1 cellular context compared by ENCODE assay signal in the genomic region with DNA sequence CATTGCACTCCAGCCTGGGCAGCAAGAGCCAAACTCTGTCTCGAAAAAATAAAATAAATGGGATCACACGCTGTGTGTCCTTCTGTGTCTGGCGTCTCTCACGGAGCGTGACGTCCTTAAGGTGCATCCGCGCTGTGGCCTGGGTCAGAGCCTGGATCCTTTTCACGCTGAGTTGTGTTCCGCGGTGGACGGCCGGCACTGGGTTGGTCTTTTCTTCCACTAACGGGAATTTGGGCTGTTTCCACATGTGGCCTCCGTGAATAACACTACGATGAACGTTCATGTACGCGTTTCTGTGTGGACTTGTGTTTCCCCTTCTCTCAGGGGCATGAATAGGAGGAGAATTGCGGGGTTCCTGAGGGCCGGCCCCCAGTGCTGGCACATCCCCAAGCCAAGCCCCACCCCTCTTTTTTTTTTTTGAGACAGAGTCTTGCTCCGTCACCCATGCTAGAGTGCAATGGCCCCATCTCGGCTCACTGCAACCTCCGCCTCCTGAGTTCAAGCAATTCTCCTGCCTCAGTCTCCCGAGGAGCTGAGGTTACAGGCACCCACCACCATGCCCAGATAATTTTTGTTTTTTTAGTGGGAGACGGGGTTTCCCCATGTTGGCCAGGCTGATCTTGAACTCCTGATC.
TF ChIP-seq lines count a peak whose summit lies in the region.

No MANE protein-coding gene starts in this region.

TF ChIP-seq in WTC11, 78 proteins besides CTCF, POLR2A, EP300 and RAD21 (continued from another document):
- TF ChIP-seq ZNF317 (CRISPR knock-in tag; IDR thresholded peaks at IDR 0.05; ENCODE audit: borderline replicate concordance, low read depth) (no peak), ELF4 (CRISPR knock-in tag; IDR thresholded peaks at IDR 0.05; ENCODE audit: low read depth) (no peak), MYBL2 (CRISPR knock-in tag; IDR thresholded peaks at IDR 0.05) (no peak), GRHL2 (CRISPR knock-in tag; IDR thresholded peaks at IDR 0.05; ENCODE audit: insufficient replicate concordance, severe bottlenecking) (no peak), SMAD4 (CRISPR knock-in tag; IDR thresholded peaks at IDR 0.05) (no peak), KAT7 (CRISPR knock-in tag; IDR thresholded peaks at IDR 0.05; ENCODE audit: borderline replicate concordance) (no peak), GTF2I (CRISPR knock-in tag; conservative IDR thresholded peaks at IDR 0.05) (no peak), FOXJ3 (CRISPR knock-in tag; IDR thresholded peaks at IDR 0.05; ENCODE audit: borderline replicate concordance) (no peak), EMX1 (CRISPR knock-in tag; IDR thresholded peaks at IDR 0.05) (no peak)
- TF ChIP-seq, protein P1, sequence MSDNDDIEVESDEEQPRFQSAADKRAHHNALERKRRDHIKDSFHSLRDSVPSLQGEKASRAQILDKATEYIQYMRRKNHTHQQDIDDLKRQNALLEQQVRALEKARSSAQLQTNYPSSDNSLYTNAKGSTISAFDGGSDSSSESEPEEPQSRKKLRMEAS (CRISPR knock-in tag; IDR thresholded peaks at IDR 0.05): no peak
- TF ChIP-seq, protein P2, sequence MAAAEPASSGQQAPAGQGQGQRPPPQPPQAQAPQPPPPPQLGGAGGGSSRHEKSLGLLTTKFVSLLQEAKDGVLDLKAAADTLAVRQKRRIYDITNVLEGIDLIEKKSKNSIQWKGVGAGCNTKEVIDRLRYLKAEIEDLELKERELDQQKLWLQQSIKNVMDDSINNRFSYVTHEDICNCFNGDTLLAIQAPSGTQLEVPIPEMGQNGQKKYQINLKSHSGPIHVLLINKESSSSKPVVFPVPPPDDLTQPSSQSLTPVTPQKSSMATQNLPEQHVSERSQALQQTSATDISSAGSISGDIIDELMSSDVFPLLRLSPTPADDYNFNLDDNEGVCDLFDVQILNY (CRISPR knock-in tag; IDR thresholded peaks at IDR 0.05): no peak
TF ChIP-seq in WTC11: peak in this region for 0.
